In genomic region chr11:19698493-19699292, GRCh38 we compare ENCODE assay signal across 1 cellular context.
TF ChIP-seq lines count a peak whose summit lies in the region.

No MANE protein-coding gene starts in this region.

TF ChIP-seq in GM23338, 12 proteins besides CTCF, POLR2A, EP300 and RAD21 (continued from another document):
- TF ChIP-seq POLR2AphosphoS5 (IDR thresholded peaks at IDR 0.05; ENCODE audit: low read depth), result no peak
- no peak for TF ChIP-seq STAT1 (IDR thresholded peaks at IDR 0.05; ENCODE audit: unreplicated experiment)
- no peak for TF ChIP-seq CREB1 (CRISPR knock-in tag; IDR thresholded peaks at IDR 0.05; ENCODE audit: low read depth)
- no peak for TF ChIP-seq ZNF331 (CRISPR knock-in tag; IDR thresholded peaks at IDR 0.05; ENCODE audit: low read depth)
- TF ChIP-seq EZH2 (IDR thresholded peaks at IDR 0.05; ENCODE audit: low read depth, unreplicated experiment), result no peak
- TF ChIP-seq, protein P1, sequence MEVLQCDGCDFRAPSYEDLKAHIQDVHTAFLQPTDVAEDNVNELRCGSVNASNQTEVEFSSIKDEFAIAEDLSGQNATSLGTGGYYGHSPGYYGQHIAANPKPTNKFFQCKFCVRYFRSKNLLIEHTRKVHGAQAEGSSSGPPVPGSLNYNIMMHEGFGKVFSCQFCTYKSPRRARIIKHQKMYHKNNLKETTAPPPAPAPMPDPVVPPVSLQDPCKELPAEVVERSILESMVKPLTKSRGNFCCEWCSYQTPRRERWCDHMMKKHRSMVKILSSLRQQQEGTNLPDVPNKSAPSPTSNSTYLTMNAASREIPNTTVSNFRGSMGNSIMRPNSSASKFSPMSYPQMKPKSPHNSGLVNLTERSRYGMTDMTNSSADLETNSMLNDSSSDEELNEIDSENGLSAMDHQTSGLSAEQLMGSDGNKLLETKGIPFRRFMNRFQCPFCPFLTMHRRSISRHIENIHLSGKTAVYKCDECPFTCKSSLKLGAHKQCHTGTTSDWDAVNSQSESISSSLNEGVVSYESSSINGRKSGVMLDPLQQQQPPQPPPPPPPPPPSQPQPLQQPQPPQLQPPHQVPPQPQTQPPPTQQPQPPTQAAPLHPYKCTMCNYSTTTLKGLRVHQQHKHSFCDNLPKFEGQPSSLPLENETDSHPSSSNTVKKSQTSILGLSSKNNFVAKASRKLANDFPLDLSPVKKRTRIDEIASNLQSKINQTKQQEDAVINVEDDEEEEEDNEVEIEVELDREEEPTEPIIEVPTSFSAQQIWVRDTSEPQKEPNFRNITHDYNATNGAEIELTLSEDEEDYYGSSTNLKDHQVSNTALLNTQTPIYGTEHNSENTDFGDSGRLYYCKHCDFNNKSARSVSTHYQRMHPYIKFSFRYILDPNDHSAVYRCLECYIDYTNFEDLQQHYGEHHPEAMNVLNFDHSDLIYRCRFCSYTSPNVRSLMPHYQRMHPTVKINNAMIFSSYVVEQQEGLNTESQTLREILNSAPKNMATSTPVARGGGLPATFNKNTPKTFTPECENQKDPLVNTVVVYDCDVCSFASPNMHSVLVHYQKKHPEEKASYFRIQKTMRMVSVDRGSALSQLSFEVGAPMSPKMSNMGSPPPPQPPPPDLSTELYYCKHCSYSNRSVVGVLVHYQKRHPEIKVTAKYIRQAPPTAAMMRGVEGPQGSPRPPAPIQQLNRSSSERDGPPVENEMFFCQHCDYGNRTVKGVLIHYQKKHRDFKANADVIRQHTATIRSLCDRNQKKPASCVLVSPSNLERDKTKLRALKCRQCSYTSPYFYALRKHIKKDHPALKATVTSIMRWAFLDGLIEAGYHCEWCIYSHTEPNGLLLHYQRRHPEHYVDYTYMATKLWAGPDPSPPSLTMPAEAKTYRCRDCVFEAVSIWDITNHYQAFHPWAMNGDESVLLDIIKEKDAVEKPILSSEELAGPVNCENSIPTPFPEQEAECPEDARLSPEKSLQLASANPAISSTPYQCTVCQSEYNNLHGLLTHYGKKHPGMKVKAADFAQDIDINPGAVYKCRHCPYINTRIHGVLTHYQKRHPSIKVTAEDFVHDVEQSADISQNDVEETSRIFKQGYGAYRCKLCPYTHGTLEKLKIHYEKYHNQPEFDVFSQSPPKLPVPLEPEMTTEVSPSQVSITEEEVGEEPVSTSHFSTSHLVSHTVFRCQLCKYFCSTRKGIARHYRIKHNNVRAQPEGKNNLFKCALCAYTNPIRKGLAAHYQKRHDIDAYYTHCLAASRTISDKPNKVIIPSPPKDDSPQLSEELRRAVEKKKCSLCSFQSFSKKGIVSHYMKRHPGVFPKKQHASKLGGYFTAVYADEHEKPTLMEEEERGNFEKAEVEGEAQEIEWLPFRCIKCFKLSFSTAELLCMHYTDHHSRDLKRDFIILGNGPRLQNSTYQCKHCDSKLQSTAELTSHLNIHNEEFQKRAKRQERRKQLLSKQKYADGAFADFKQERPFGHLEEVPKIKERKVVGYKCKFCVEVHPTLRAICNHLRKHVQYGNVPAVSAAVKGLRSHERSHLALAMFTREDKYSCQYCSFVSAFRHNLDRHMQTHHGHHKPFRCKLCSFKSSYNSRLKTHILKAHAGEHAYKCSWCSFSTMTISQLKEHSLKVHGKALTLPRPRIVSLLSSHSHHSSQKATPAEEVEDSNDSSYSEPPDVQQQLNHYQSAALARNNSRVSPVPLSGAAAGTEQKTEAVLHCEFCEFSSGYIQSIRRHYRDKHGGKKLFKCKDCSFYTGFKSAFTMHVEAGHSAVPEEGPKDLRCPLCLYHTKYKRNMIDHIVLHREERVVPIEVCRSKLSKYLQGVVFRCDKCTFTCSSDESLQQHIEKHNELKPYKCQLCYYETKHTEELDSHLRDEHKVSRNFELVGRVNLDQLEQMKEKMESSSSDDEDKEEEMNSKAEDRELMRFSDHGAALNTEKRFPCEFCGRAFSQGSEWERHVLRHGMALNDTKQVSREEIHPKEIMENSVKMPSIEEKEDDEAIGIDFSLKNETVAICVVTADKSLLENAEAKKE (CRISPR knock-in tag; IDR thresholded peaks at IDR 0.05), result no peak
- TF ChIP-seq ZNF114 (CRISPR knock-in tag; IDR thresholded peaks at IDR 0.05), result no peak
TF ChIP-seq in GM23338: peak in this region for 0.
